In the genomic region with DNA sequence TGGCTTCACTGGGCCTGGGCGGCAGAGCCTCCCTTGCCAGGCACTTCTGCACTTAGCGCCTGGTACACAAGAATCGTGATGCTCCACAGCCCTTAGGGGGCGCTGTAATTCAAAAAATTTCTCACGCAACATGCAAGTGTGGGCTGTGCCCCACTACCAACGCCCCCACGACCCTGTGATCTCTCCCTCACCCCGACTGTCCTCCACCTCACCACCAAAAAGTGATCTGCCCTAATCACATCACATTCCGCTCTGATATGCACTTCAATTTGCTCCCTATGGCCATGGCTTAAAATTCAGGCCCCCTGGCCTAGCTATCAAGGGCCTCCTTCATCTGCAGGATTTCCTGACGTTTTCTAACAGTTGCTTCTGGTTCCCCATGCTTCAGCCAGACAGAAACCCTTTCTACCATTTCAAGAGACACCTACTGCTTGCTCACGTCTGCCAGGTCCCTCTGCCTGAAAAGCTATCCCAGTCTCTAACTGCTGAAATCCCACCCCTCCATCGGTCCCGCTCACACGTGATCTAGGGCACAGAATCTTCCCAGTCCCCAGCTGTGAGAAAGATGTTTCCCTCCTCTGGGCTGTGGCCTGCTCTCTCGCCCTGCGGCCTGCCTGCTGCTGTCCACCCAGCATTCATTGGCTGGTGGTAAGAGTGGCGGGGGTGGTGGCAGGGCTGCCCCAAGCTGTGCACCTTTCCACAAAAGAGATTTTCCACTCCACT, we compare ENCODE assay signal across 12 cellular contexts. TPM values are rescaled to one million over a fixed set of nuclear protein-coding genes. Genes with fewer than 3 reads are reported as not detected.
DNase-seq lines count a peak whose midpoint lies in the region; ATAC-seq and TF ChIP-seq lines count a peak whose summit lies in the region.
"Had no signal": no experiment of that assay in that cellular context is flagged by ENCODE, and none has a peak within 500 bp of the region (broad histone marks: within the 10 kb centered on the region; RNA-seq: fewer than 3 reads in every experiment).

No MANE protein-coding gene starts in this region.

- H3K4me1 Mint-ChIP-seq in WTC11: peaks cover 31% of the 10 kb centered on the region
- peaks cover 3 to 9% of the 10 kb centered on the region in 2 donors for H3K4me1 Mint-ChIP-seq in natural killer cell treated with Interleukin-12 subunit alpha and Interleukin-12 subunit beta and Interleukin-15 and Interleukin-18, amount 100 ng/mL, for 72 hours (ENCODE audit: low read depth in 2 of 2)
- H3K4me1 Mint-ChIP-seq: activated B cell treated with CpG ODN at 0.5 μM for 24 hours had no signal

- H3K9me3 ChIP-seq in DOHH2 (ENCODE audit: control insufficient read depth, insufficient read depth, low read length): no peaks in the 10 kb centered on the region
- H3K9me3 ChIP-seq: mucosa of descending colon had no signal

- H3K4me1 ChIP-seq in DOHH2 (ENCODE audit: control insufficient read depth, low read length): no peaks in the 10 kb centered on the region

- POLR2A ChIA-PET in WTC11 (lab: Charles Lee): no interaction called here

- H3K79me2 ChIP-seq in DOHH2 (ENCODE audit: control insufficient read depth, low read length): no peaks in the 10 kb centered on the region

- ATAC-seq in WTC11 (peak; percentile 80), GM19035 (IDR thresholded peaks at IDR 0.05; ENCODE audit: unreplicated experiment) (no peak)
- no peak for ATAC-seq in natural killer cell treated with Interleukin-12 subunit alpha and Interleukin-12 subunit beta and Interleukin-15 and Interleukin-18, amount 100 ng/mL, for 72 hours
- ATAC-seq: mucosa of descending colon had no signal

- H3K27me3 Mint-ChIP-seq in WTC11 (ENCODE audit: low read depth): no peaks in the 10 kb centered on the region
- H3K27me3 Mint-ChIP-seq in natural killer cell treated with Interleukin-12 subunit alpha and Interleukin-12 subunit beta and Interleukin-15 and Interleukin-18, amount 100 ng/mL, for 72 hours: peaks cover 8 to 10% of the 10 kb centered on the region in 2 donors

- H4K20me1 ChIP-seq in DOHH2 (ENCODE audit: control insufficient read depth, insufficient read depth, low read depth, low read length): no peaks in the 10 kb centered on the region

- CTCF ChIA-PET in WTC11 (lab: Charles Lee): interaction anchor here (0.6 to 2.9 kb wide), 29 partner anchors 9 to 1020 kb away, joined by 3 to 50 read pairs (median 4); a partner anchor contains a TSS

- no peaks in the 10 kb centered on the region for H3F3A ChIP-seq in DOHH2 (ENCODE audit: control insufficient read depth, insufficient read depth)

- H3K4me3 Mint-ChIP-seq in WTC11: no peak overlapping the region
- H3K4me3 Mint-ChIP-seq in natural killer cell treated with Interleukin-12 subunit alpha and Interleukin-12 subunit beta and Interleukin-15 and Interleukin-18, amount 100 ng/mL, for 72 hours: no peak overlapping the region
- H3K4me3 Mint-ChIP-seq: activated B cell treated with CpG ODN at 0.5 μM for 24 hours; activated naive CD8-positive, alpha-beta T cell treated with anti-CD3 and anti-CD28 coated beads, Interleukin-2, amount 10 ng/mL, durations not matched to agents 7 days and 5 days had no signal

- no peak overlapping the region for H3K4me2 ChIP-seq in DOHH2 (ENCODE audit: low read length)

- no peaks in the 10 kb centered on the region for H3K36me3 Mint-ChIP-seq in WTC11
- H3K36me3 Mint-ChIP-seq in natural killer cell treated with Interleukin-12 subunit alpha and Interleukin-12 subunit beta and Interleukin-15 and Interleukin-18, amount 100 ng/mL, for 72 hours: no peaks in the 10 kb centered on the region
- H3K36me3 Mint-ChIP-seq: activated naive CD8-positive, alpha-beta T cell treated with anti-CD3 and anti-CD28 coated beads, Interleukin-2, amount 10 ng/mL, durations not matched to agents 7 days and 5 days had no signal

- no peak overlapping the region for H3K27ac ChIP-seq in DOHH2 (ENCODE audit: low read depth, low read length)

- H3K36me3 ChIP-seq in DOHH2 (ENCODE audit: control insufficient read depth, low read length) (no peaks in the 10 kb centered on the region), kidney epithelial cell (ENCODE audit: control insufficient read depth, insufficient read depth, low read length) (no peaks in the 10 kb centered on the region)

- no peaks in the 10 kb centered on the region for H3K9me2 ChIP-seq in DOHH2 (replicated peaks; ENCODE audit: control insufficient read depth, low read length)

- H3K27ac Mint-ChIP-seq in WTC11: peak overlapping the region; percentile 34
- H3K27ac Mint-ChIP-seq in natural killer cell treated with Interleukin-12 subunit alpha and Interleukin-12 subunit beta and Interleukin-15 and Interleukin-18, amount 100 ng/mL, for 72 hours: no peak overlapping the region
- H3K27ac Mint-ChIP-seq: activated B cell treated with CpG ODN at 0.5 μM for 24 hours; activated naive CD8-positive, alpha-beta T cell treated with anti-CD3 and anti-CD28 coated beads, Interleukin-2, amount 10 ng/mL, durations not matched to agents 7 days and 5 days had no signal

- H3K27me3 ChIP-seq in DOHH2 (ENCODE audit: control insufficient read depth, low read length) (0 out of 2 replicates have a peak, but pooled peaks cover 2% of the 10 kb centered on the region), kidney epithelial cell (ENCODE audit: control insufficient read depth, insufficient read depth, low read length) (no peaks in the 10 kb centered on the region)

- no peak overlapping the region for H3K4me3 ChIP-seq in DOHH2 (ENCODE audit: low read length)
- H3K4me3 ChIP-seq in HFF-Myc (replicated peaks; ENCODE audit: low read depth, low read length): no peak overlapping the region
- no peak overlapping the region for H3K4me3 ChIP-seq in kidney epithelial cell (ENCODE audit: low read depth, low read length)
- H3K4me3 ChIP-seq: mucosa of descending colon had no signal

- TF ChIP-seq CTCF in DOHH2 (IDR thresholded peaks at IDR 0.05; ENCODE audit: low read depth, low read length, poor library complexity, severe bottlenecking): peak; percentile 88
- TF ChIP-seq CTCF in HFF-Myc (IDR thresholded peaks at IDR 0.05; ENCODE audit: low read depth, low read length, missing control alignments): peak; percentile 44
- TF ChIP-seq CTCF in WTC11 (IDR thresholded peaks at IDR 0.05): peak; percentile 88
- TF ChIP-seq CTCF in kidney epithelial cell (IDR thresholded peaks at IDR 0.05; ENCODE audit: insufficient read depth, low read length, poor library complexity, severe bottlenecking): peak; percentile 48

- DNase-seq in HFF-Myc (ENCODE audit: extremely low read depth, low read depth): no peak
- peak; percentile 59 for DNase-seq in WTC11 (ENCODE audit: low spot score)
- DNase-seq in kidney epithelial cell (ENCODE audit: low read depth): no peak
- no peak for DNase-seq in natural killer cell treated with Interleukin-12 subunit alpha and Interleukin-12 subunit beta and Interleukin-15 and Interleukin-18, amount 100 ng/mL, for 72 hours (ENCODE audit: low spot score)
- no peak for DNase-seq in activated effector memory CD4-positive, alpha-beta T cell treated with anti-CD3 and anti-CD28 coated beads, Interleukin-2, amount 50 U/mL, for 16 hours
- DNase-seq: activated B cell treated with CpG ODN at 0.5 μM for 24 hours; activated naive CD8-positive, alpha-beta T cell treated with anti-CD3 and anti-CD28 coated beads, Interleukin-2, amount 10 ng/mL, durations not matched to agents 7 days and 5 days; foreskin melanocyte; NCI-H226 had no signal

- no peaks in the 10 kb centered on the region for H3K9me3 Mint-ChIP-seq in WTC11
- no peaks in the 10 kb centered on the region for H3K9me3 Mint-ChIP-seq in natural killer cell treated with Interleukin-12 subunit alpha and Interleukin-12 subunit beta and Interleukin-15 and Interleukin-18, amount 100 ng/mL, for 72 hours
- H3K9me3 Mint-ChIP-seq: activated B cell treated with CpG ODN at 0.5 μM for 24 hours; activated naive CD8-positive, alpha-beta T cell treated with anti-CD3 and anti-CD28 coated beads, Interleukin-2, amount 10 ng/mL, durations not matched to agents 7 days and 5 days had no signal

TF ChIP-seq in WTC11, 78 proteins besides CTCF, POLR2A, EP300 and RAD21:
- TF ChIP-seq ESRRA (CRISPR knock-in tag; IDR thresholded peaks at IDR 0.05; ENCODE audit: borderline replicate concordance): no peak
- TF ChIP-seq, protein P1, sequence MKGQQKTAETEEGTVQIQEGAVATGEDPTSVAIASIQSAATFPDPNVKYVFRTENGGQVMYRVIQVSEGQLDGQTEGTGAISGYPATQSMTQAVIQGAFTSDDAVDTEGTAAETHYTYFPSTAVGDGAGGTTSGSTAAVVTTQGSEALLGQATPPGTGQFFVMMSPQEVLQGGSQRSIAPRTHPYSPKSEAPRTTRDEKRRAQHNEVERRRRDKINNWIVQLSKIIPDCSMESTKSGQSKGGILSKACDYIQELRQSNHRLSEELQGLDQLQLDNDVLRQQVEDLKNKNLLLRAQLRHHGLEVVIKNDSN (CRISPR knock-in tag; IDR thresholded peaks at IDR 0.05): peak; percentile 31; the same call in 1 of the 2 replicates
- no peak for TF ChIP-seq TP53 (CRISPR knock-in tag; IDR thresholded peaks at IDR 0.05)
- TF ChIP-seq FOXP1 (CRISPR knock-in tag; IDR thresholded peaks at IDR 0.05; ENCODE audit: borderline replicate concordance): no peak

RNA-seq across cellular contexts. Expression of a gene that starts 27.9 kb away (rescaled TPM):
- total RNA-seq in WTC11 (2021): 0.74 to 1.7 TPM (median 1.6 TPM) in 3 replicates
- total RNA-seq in kidney epithelial cell: 3.9 and 6.8 TPM in 2 replicates
- under 1 TPM in 1 of 2 donors, not detected in 1; 0.08 TPM for total RNA-seq in natural killer cell treated with Interleukin-12 subunit alpha and Interleukin-12 subunit beta and Interleukin-15 and Interleukin-18, amount 100 ng/mL, for 72 hours
